1 cellular context compared by ENCODE assay signal in the genomic region with DNA sequence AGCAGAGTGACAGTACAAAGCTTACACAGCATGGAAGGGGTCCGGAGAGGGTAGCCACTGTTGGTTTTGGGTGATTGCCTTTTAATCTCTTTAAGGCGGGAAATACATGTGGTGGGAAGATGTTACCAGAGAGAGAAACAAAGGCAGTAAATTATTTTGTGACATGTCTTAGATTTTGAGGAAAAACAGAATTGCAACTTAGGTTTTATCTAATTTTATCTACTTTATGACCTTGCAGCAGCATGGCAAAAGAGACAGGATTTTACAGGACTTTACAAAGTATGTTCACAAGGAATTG.
TF ChIP-seq lines count a peak whose summit lies in the region.

No MANE protein-coding gene starts in this region.

TF ChIP-seq in GM12878, 131 proteins besides CTCF, POLR2A, EP300 and RAD21:
- TF ChIP-seq RUNX3 (IDR thresholded peaks at IDR 0.05; ENCODE audit: low read length), result no peak
- TF ChIP-seq CHD2 (IDR thresholded peaks at IDR 0.05; ENCODE audit: borderline replicate concordance, low read depth, low read length), result no peak
- no peak for TF ChIP-seq CREB1 (IDR thresholded peaks at IDR 0.05; ENCODE audit: low read depth)
- no peak for TF ChIP-seq SP1 (IDR thresholded peaks at IDR 0.05; ENCODE audit: low read depth, low read length)
- TF ChIP-seq ZNF687 (IDR thresholded peaks at IDR 0.05), result no peak
- no peak for TF ChIP-seq ZSCAN29 (IDR thresholded peaks at IDR 0.05)
- no peak for TF ChIP-seq RFX5 (IDR thresholded peaks at IDR 0.05; ENCODE audit: low read depth, low read length)
- no peak for TF ChIP-seq SUZ12 (IDR thresholded peaks at IDR 0.05; ENCODE audit: unreplicated experiment)
- TF ChIP-seq EGR1 (IDR thresholded peaks at IDR 0.05; ENCODE audit: borderline replicate concordance in 1 of 2, low read depth in 2 of 2, low read length in 2 of 2), result no peak
- no peak for TF ChIP-seq BCL11A (IDR thresholded peaks at IDR 0.05; ENCODE audit: low read depth, low read length)
- TF ChIP-seq, protein P1, sequence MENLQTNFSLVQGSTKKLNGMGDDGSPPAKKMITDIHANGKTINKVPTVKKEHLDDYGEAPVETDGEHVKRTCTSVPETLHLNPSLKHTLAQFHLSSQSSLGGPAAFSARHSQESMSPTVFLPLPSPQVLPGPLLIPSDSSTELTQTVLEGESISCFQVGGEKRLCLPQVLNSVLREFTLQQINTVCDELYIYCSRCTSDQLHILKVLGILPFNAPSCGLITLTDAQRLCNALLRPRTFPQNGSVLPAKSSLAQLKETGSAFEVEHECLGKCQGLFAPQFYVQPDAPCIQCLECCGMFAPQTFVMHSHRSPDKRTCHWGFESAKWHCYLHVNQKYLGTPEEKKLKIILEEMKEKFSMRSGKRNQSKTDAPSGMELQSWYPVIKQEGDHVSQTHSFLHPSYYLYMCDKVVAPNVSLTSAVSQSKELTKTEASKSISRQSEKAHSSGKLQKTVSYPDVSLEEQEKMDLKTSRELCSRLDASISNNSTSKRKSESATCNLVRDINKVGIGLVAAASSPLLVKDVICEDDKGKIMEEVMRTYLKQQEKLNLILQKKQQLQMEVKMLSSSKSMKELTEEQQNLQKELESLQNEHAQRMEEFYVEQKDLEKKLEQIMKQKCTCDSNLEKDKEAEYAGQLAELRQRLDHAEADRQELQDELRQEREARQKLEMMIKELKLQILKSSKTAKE (IDR thresholded peaks at IDR 0.05; ENCODE audit: low read depth, poor library complexity, severe bottlenecking), result no peak
- no peak for TF ChIP-seq ZNF217 (IDR thresholded peaks at IDR 0.05)
- no peak for TF ChIP-seq LARP7 (IDR thresholded peaks at IDR 0.05)
- TF ChIP-seq CBFB (IDR thresholded peaks at IDR 0.05; ENCODE audit: low read depth), result no peak
- TF ChIP-seq, protein P2, sequence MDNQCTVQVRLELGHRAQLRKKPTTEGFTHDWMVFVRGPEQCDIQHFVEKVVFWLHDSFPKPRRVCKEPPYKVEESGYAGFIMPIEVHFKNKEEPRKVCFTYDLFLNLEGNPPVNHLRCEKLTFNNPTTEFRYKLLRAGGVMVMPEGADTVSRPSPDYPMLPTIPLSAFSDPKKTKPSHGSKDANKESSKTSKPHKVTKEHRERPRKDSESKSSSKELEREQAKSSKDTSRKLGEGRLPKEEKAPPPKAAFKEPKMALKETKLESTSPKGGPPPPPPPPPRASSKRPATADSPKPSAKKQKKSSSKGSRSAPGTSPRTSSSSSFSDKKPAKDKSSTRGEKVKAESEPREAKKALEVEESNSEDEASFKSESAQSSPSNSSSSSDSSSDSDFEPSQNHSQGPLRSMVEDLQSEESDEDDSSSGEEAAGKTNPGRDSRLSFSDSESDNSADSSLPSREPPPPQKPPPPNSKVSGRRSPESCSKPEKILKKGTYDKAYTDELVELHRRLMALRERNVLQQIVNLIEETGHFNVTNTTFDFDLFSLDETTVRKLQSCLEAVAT (IDR thresholded peaks at IDR 0.05), result no peak
TF ChIP-seq in GM12878: peak in this region for 0.
